19 cellular contexts compared by ENCODE assay signal in the genomic region with DNA sequence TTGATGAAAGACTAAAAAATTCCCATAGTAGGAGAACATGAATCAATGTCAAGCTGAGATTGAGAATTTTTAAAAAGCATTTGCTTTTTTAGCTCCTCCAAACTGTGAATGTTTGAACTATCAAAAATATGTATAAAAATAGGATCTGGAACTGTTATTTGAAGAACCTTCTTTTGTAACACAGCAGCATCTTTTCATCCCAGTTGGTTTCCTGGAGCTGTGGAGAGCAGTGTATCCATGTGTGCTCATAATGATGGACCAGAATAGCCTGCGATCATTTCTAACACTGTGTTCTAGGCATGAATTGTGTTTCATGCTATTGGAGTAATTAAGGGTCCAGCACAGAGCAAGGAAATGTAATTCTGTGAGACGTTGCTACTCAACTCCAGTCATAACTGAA. TPM values are rescaled to one million over a fixed set of nuclear protein-coding genes. Genes with fewer than 3 reads are reported as not detected.
DNase-seq lines count a peak whose midpoint lies in the region; ATAC-seq and TF ChIP-seq lines count a peak whose summit lies in the region.
"Had no signal": no experiment of that assay in that cellular context is flagged by ENCODE, and none has a peak within 500 bp of the region (broad histone marks: within the 10 kb centered on the region; RNA-seq: fewer than 3 reads in every experiment).

No MANE protein-coding gene starts in this region.

- in situ Hi-C loops in G401 (cut with HindIII; ENCODE audit: low sequenced_read_pairs): no loop called here

- DNase-seq in G401 (ENCODE audit: low spot score) (peak; percentile 50), caudate nucleus (lab: John Stamatoyannopoulos, UW) (peak in 1 of 61 donors; percentile 45), esophagus muscularis mucosa (ENCODE audit: extremely low spot score) (peak; percentile 53), superior temporal gyrus (ENCODE audit: extremely low spot score) (peak; percentile 61), NOMO-1 (lab: John Stamatoyannopoulos, UW; ENCODE audit: unreplicated experiment in 2 of 2) (no peak), Peyer's patch (no peak)
- DNase-seq: AML-193; Caco-2; Calu3; CD4-positive, alpha-beta T cell; CD8-positive, alpha-beta T cell; GDM1 had no signal

- no peak for ATAC-seq in GM21717 (IDR thresholded peaks at IDR 0.05; ENCODE audit: unreplicated experiment)
- ATAC-seq: A549; CD8-positive, alpha-beta T cell; GM12878 had no signal

- no peak overlapping the region for H3K4me3 ChIP-seq in esophagus muscularis mucosa
- no peak overlapping the region for H3K4me3 ChIP-seq in Peyer's patch
- H3K4me3 ChIP-seq: A549; BLaER1 treated with 17β-estradiol and CSF1 and Interleukin-3, amounts not matched to agents 10 nM and 100 nM; GM12878 had no signal

- TF ChIP-seq CTCF in esophagus muscularis mucosa (IDR thresholded peaks at IDR 0.05) (no peak), Peyer's patch (IDR thresholded peaks at IDR 0.05) (no peak)

- WGBS in esophagus muscularis mucosa: 87% methylated on average over 2 of the region's 2 CpGs

- TF ChIP-seq EP300 in esophagus muscularis mucosa (IDR thresholded peaks at IDR 0.05): no peak

- TF ChIP-seq POLR2A in esophagus muscularis mucosa (IDR thresholded peaks at IDR 0.05; ENCODE audit: low read depth): no peak
- no peak for TF ChIP-seq POLR2A in Peyer's patch (IDR thresholded peaks at IDR 0.05)

- H3K27ac ChIP-seq in caudate nucleus (ENCODE audit: low read depth, low read length): peak overlapping the region; percentile 81
- no peak overlapping the region for H3K27ac ChIP-seq in esophagus muscularis mucosa (replicated peaks in 1 of 4)
- H3K27ac ChIP-seq in Peyer's patch: no peak overlapping the region
- H3K27ac ChIP-seq: 22Rv1; A549; BLaER1 treated with 17β-estradiol and CSF1 and Interleukin-3, amounts not matched to agents 10 nM and 100 nM; C4-2B had no signal

- H3K36me3 ChIP-seq in esophagus muscularis mucosa (no peaks in the 10 kb centered on the region), Peyer's patch (no peaks in the 10 kb centered on the region)
- H3K36me3 ChIP-seq: BLaER1 treated with 17β-estradiol and CSF1 and Interleukin-3, amounts not matched to agents 10 nM and 100 nM had no signal

- intact Hi-C loops in esophagus muscularis mucosa (cut with DNase I): no loop called here

- peaks cover 0 to 13% (median 7%) of the 10 kb centered on the region in 4 donors for H3K4me1 ChIP-seq in esophagus muscularis mucosa
- H3K4me1 ChIP-seq in Peyer's patch: no peaks in the 10 kb centered on the region
- H3K4me1 ChIP-seq: A549, Caco-2 had no signal

- no peaks in the 10 kb centered on the region for H3K9me3 ChIP-seq in esophagus muscularis mucosa
- no peaks in the 10 kb centered on the region for H3K9me3 ChIP-seq in Peyer's patch
- H3K9me3 ChIP-seq: A549; BLaER1 treated with 17β-estradiol and CSF1 and Interleukin-3, amounts not matched to agents 10 nM and 100 nM; Caco-2 had no signal

- H3K27me3 ChIP-seq in esophagus muscularis mucosa (no peaks in the 10 kb centered on the region), Peyer's patch (no peaks in the 10 kb centered on the region)
- H3K27me3 ChIP-seq: BLaER1 treated with 17β-estradiol and CSF1 and Interleukin-3, amounts not matched to agents 10 nM and 100 nM had no signal

RNA-seq across cellular contexts. Expression of gene MRAP2, which starts 22.1 kb away (rescaled TPM):
- not detected in 2 replicates for total RNA-seq in G401 (2014; rRNA removed; shearing (Covaris generic))
- total RNA-seq in esophagus muscularis mucosa: under 1 TPM in 3 of 4 donors, not detected in 1; 0.11 to 0.32 (median 0.17) TPM
- 1 to 10 TPM; 2.7 to 7.4 (median 3.7) TPM for total RNA-seq in Peyer's patch
- total RNA-seq: B cell; CD4-positive, alpha-beta T cell; CD8-positive, alpha-beta T cell; GM12878 had no signal

Comparison
In these comparisons a context has a peak if more than half of its experiments do, and no peak if none do; other contexts are left out.
1. DNase-seq: peak in G401 (single experiment), esophagus muscularis mucosa (single experiment) and superior temporal gyrus (single experiment); none in NOMO-1 (0 of 2) and Peyer's patch (0 of 3).